Comparison of ENCODE assay signal across 18 cellular contexts in the genomic region with DNA sequence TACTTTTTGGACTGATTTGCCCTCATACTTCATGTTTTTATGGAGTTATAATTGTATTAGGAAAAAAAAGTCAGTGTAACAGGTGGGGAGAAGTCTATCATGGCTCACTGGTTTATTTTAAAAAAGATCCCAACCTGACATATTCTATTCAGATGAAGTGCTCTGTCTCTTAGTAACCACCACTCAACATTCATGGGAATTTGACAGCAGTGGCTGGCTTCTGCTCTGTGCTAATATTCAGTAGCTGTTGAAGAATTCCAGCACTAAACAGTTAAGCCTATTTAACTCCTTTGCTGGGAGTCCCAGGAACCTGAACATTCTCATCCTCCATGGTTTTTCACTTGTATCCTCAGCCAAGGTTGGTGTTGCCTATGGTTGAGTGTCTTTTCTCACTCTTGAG. TPM values are rescaled to one million over a fixed set of nuclear protein-coding genes. Genes with fewer than 3 reads are reported as not detected.
A peak's percentile ranks its signal among the peaks of the same experiment; 100 is the strongest.
DNase-seq lines count a peak whose midpoint lies in the region; ATAC-seq and TF ChIP-seq lines count a peak whose summit lies in the region.
"Had no signal": no experiment of that assay in that cellular context is flagged by ENCODE, and none has a peak within 500 bp of the region (broad histone marks: within the 10 kb centered on the region; RNA-seq: fewer than 3 reads in every experiment).

No MANE protein-coding gene starts in this region.

- in situ Hi-C loops in gastrocnemius medialis (cut with MboI; ENCODE audit: low sequenced_read_pairs in 4 of 4), result no loop called here

- intact Hi-C loops in Right ventricle myocardium inferior (cut with DNase I) (no loop called here), left cardiac atrium (cut with DNase I) (no loop called here), right cardiac atrium (cut with DNase I) (no loop called here), gastrocnemius medialis (cut with DNase I; ENCODE audit: low total_unique reads) (no loop called here)

- peaks cover 15% of the 10 kb centered on the region for H3K4me1 ChIP-seq in SJSA1 (replicated peaks)
- H3K4me1 ChIP-seq in right cardiac atrium (ENCODE audit: control insufficient read depth, insufficient read depth, low read length), result no peaks in the 10 kb centered on the region
- peaks cover 59 to 73% of the 10 kb centered on the region in 2 donors for H3K4me1 ChIP-seq in gastrocnemius medialis

- H3K27me3 ChIP-seq in SJSA1 (replicated peaks) (no peaks in the 10 kb centered on the region), right cardiac atrium (ENCODE audit: control insufficient read depth, insufficient read depth) (no peaks in the 10 kb centered on the region), gastrocnemius medialis (no peaks in the 10 kb centered on the region)
- H3K27me3 ChIP-seq: BLaER1 treated with 17β-estradiol and CSF1 and Interleukin-3, amounts not matched to agents 10 nM and 100 nM had no signal

- H3K36me3 ChIP-seq in SJSA1 (no peaks in the 10 kb centered on the region), gastrocnemius medialis (no peaks in the 10 kb centered on the region)
- H3K36me3 ChIP-seq: BLaER1 treated with 17β-estradiol and CSF1 and Interleukin-3, amounts not matched to agents 10 nM and 100 nM had no signal

- no peak overlapping the region for H3K4me3 ChIP-seq in SJSA1
- H3K4me3 ChIP-seq in right cardiac atrium (ENCODE audit: low read length), result no peak overlapping the region
- H3K4me3 ChIP-seq in gastrocnemius medialis, result no peak overlapping the region
- H3K4me3 ChIP-seq: BLaER1 treated with 17β-estradiol and CSF1 and Interleukin-3, amounts not matched to agents 10 nM and 100 nM; GM23338 had no signal

- DNase-seq in Right ventricle myocardium inferior (ENCODE audit: missing footprints) (no peak), left cardiac atrium (no peak), SJSA1 (ENCODE audit: low read depth in 1 of 2, low spot score in 2 of 2) (peak in 1 of 2 experiments; percentile 35), right cardiac atrium (no peak), gastrocnemius medialis (no peak), NCI-H1105 treated with DMSO at 0.1 percent for 48 hours (lab: John Stamatoyannopoulos, UW) (no peak)
- DNase-seq in stimulated activated CD8-positive, alpha-beta memory T cell treated with anti-CD3 and anti-CD28 coated beads, Interleukin-4, amount 100 ng/mL, for 48 hours, result no peak
- DNase-seq: 8988T; AML-193; Calu3; CD4-positive, CD25-positive, alpha-beta regulatory T cell; DMS 273 treated with DMSO at 0.1 percent for 48 hours; DMS79 treated with DMSO at 0.1 percent for 48 hours; EL; H7 had no signal

- peak; percentile 57 for ATAC-seq in Right ventricle myocardium inferior
- ATAC-seq in left cardiac atrium, result no peak
- ATAC-seq in right cardiac atrium, result peak; percentile 22 to 50
- ATAC-seq in gastrocnemius medialis, result no peak
- no peak for ATAC-seq in GM19023 (IDR thresholded peaks at IDR 0.05; ENCODE audit: unreplicated experiment)
- ATAC-seq: GM23338 had no signal

- TF ChIP-seq CTCF in gastrocnemius medialis (IDR thresholded peaks at IDR 0.05 in 4 of 5, conservative IDR thresholded peaks at IDR 0.05 in 1 of 5), result no peak

- peak overlapping the region; percentile 83 for H3K27ac ChIP-seq in SJSA1
- no peak overlapping the region for H3K27ac ChIP-seq in right cardiac atrium (ENCODE audit: low read length)
- peak overlapping the region; percentile 99 for H3K27ac ChIP-seq in gastrocnemius medialis
- H3K27ac ChIP-seq: BLaER1 treated with 17β-estradiol and CSF1 and Interleukin-3, amounts not matched to agents 10 nM and 100 nM had no signal

- TF ChIP-seq POLR2A in gastrocnemius medialis (IDR thresholded peaks at IDR 0.05), result no peak

- no peaks in the 10 kb centered on the region; the same call in 1 of the 2 replicates for H3K9me3 ChIP-seq in SJSA1 (replicated peaks)
- H3K9me3 ChIP-seq in right cardiac atrium (ENCODE audit: control insufficient read depth, low read length), result no peaks in the 10 kb centered on the region
- H3K9me3 ChIP-seq in gastrocnemius medialis, result no peaks in the 10 kb centered on the region

RNA-seq across cellular contexts. Expression of gene CMYA5, which starts 23.1 kb away (rescaled TPM):
- 886 TPM for total RNA-seq in Right ventricle myocardium inferior
- 100 to 1,000 TPM; 466 to 773 TPM for total RNA-seq in left cardiac atrium
- 0.05 and 0.06 TPM in 2 replicates for total RNA-seq in SJSA1 (2014; rRNA removed; shearing (Covaris generic))
- 1,000 to 10,000 TPM in 1 of 4 donors, 100 to 1,000 TPM in 3; 697 to 1,021 (median 821) TPM for total RNA-seq in right cardiac atrium
- 341 TPM for polyA plus RNA-seq in right cardiac atrium
- 1,000 to 10,000 TPM; 3,049 to 3,867 (median 3,338) TPM for total RNA-seq in gastrocnemius medialis

Comparison
In these comparisons a context has a peak if more than half of its experiments do, and no peak if none do; other contexts are left out.
1. ATAC-seq: peak in Right ventricle myocardium inferior (single experiment) and right cardiac atrium (2 of 2); none in left cardiac atrium (0 of 2), gastrocnemius medialis (0 of 2) and GM19023 (single experiment).
2. RNA of gene CMYA5, which starts 23.1 kb away (total RNA-seq): 3,049 to 3,867 TPM in gastrocnemius medialis, 886 TPM in Right ventricle myocardium inferior (single experiment), 697 to 1,021 TPM in right cardiac atrium and 466 to 773 TPM in left cardiac atrium; 0.05 to 0.06 TPM in SJSA1; every median in the first group is over 100 times any median in the second.